1 cellular context compared by ENCODE assay signal in the genomic region with DNA sequence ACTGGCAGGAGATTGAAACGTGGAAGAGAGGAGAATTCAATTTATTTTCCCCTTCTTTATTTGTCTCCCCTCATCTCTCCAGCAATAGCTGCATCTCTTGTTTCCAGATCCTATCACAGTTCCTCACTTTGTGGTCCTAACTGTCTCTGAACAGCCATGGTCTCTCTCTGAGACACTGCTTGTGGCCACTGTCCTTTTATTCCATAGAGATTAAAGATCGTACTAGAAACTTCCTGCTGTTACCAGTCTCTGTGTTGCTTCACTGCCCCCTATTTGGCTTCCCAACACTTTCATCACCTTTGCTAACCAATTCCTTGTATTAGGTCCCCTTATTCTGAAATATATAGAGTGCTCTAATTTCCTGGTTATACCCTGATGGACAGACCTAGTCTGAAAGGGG.
TF ChIP-seq lines count a peak whose summit lies in the region.

No MANE protein-coding gene starts in this region.

TF ChIP-seq in SK-N-SH, 30 proteins besides CTCF, POLR2A, EP300 and RAD21 (continued from another document):
- TF ChIP-seq, protein P1, sequence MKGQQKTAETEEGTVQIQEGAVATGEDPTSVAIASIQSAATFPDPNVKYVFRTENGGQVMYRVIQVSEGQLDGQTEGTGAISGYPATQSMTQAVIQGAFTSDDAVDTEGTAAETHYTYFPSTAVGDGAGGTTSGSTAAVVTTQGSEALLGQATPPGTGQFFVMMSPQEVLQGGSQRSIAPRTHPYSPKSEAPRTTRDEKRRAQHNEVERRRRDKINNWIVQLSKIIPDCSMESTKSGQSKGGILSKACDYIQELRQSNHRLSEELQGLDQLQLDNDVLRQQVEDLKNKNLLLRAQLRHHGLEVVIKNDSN (IDR thresholded peaks at IDR 0.05; ENCODE audit: borderline replicate concordance, low read depth), result no peak
- no peak for TF ChIP-seq MXI1 (IDR thresholded peaks at IDR 0.05; ENCODE audit: low read depth, low read length)
- no peak for TF ChIP-seq SIN3A (IDR thresholded peaks at IDR 0.05; ENCODE audit: borderline replicate concordance, low read depth, low read length)
- no peak for TF ChIP-seq RCOR1 (IDR thresholded peaks at IDR 0.05; ENCODE audit: low read length)
- no peak for TF ChIP-seq ELF1 (IDR thresholded peaks at IDR 0.05)
- no peak for TF ChIP-seq FOSL2 (IDR thresholded peaks at IDR 0.05; ENCODE audit: borderline replicate concordance, low read depth)
- TF ChIP-seq RXRA (IDR thresholded peaks at IDR 0.05; ENCODE audit: borderline replicate concordance, low read depth), result no peak
- TF ChIP-seq MEF2A (IDR thresholded peaks at IDR 0.05; ENCODE audit: borderline replicate concordance, low read depth), result no peak
- TF ChIP-seq GABPA (IDR thresholded peaks at IDR 0.05; ENCODE audit: low read depth), result no peak
- TF ChIP-seq SMC3 (IDR thresholded peaks at IDR 0.05; ENCODE audit: low read depth, low read length), result no peak
- TF ChIP-seq YY1 (IDR thresholded peaks at IDR 0.05; ENCODE audit: low read depth), result no peak
- TF ChIP-seq NFIC (IDR thresholded peaks at IDR 0.05; ENCODE audit: borderline replicate concordance), result no peak
